ENCODE assay signal across 20 cellular contexts in genomic region chr16:85457366-85457765, GRCh38.
DNase-seq lines count a peak whose midpoint lies in the region; ATAC-seq and TF ChIP-seq lines count a peak whose summit lies in the region.
"Had no signal": no experiment of that assay in that cellular context is flagged by ENCODE, and none has a peak within 500 bp of the region (broad histone marks: within the 10 kb centered on the region; RNA-seq: fewer than 3 reads in every experiment).

No MANE protein-coding gene starts in this region.

- H3K36me3 ChIP-seq in SK-N-SH (replicated peaks in 1 of 2; ENCODE audit: control insufficient read depth in 1 of 2, insufficient read depth in 2 of 2, low read length in 1 of 2) (no peaks in the 10 kb centered on the region), PC-3 (ENCODE audit: low read depth, low read length) (no peaks in the 10 kb centered on the region)
- H3K36me3 ChIP-seq: neutrophil, right lobe of liver, tibial nerve had no signal

- H3K9ac ChIP-seq in SK-N-SH (no peak overlapping the region), PC-3 (ENCODE audit: low read length) (no peak overlapping the region)

- no peaks in the 10 kb centered on the region for H3K79me2 ChIP-seq in SK-N-SH (ENCODE audit: insufficient read depth)
- H3K79me2 ChIP-seq in PC-3 (ENCODE audit: low read length): no peaks in the 10 kb centered on the region

- ATAC-seq in SK-N-SH treated with all-trans-retinoic acid at 6 μM for 48 hours (peak; percentile 49), PC-3 (no peak), GM19463 (IDR thresholded peaks at IDR 0.05; ENCODE audit: unreplicated experiment) (no peak), GM21447 (IDR thresholded peaks at IDR 0.05; ENCODE audit: unreplicated experiment) (no peak)
- ATAC-seq: activated CD8-positive, alpha-beta T cell treated with anti-CD3 and anti-CD28 coated beads for 36 hours; effector memory CD8-positive, alpha-beta T cell; right lobe of liver; stimulated activated memory B cell treated with anti-CD40 and anti-IgM and Interleukin-4, amounts not matched to agents 10 μg/mL and 1 μg/mL and 100 μg/mL, for 72 hours; T-helper 17 cell; WTC11 had no signal

- peak overlapping the region in 1 of 2 experiments; percentile 58; a peak in 2 of 4 replicates for H3K27ac ChIP-seq in SK-N-SH (ENCODE audit: low read depth in 2 of 2, low read length in 1 of 2)
- H3K27ac ChIP-seq in PC-3 (ENCODE audit: low read length): no peak overlapping the region
- H3K27ac ChIP-seq: neutrophil, right lobe of liver, tibial nerve had no signal

- CTCF ChIA-PET in SK-N-SH (lab: Yijun Ruan, JAX): interaction anchor here (0.6 to 4.2 kb wide), 10 partner anchors 10 to 343 kb away, joined by 3 to 16 read pairs (median 5); no protein-coding TSS in a partner anchor
- CTCF ChIA-PET in PC-3 (lab: Charles Lee): no interaction called here

- H3K4me2 ChIP-seq in SK-N-SH (no peak overlapping the region), PC-3 (ENCODE audit: low read length) (no peak overlapping the region)

- no peak for TF ChIP-seq EP300 in SK-N-SH (IDR thresholded peaks at IDR 0.05; ENCODE audit: borderline replicate concordance in 1 of 2, low read depth in 1 of 2, low read length in 1 of 2)

- WGBS in SK-N-SH (ENCODE audit: low lambda C conversion rate): 65% methylated on average over 4 of the region's 7 CpGs

- POLR2A ChIA-PET in SK-N-SH (lab: Yijun Ruan, JAX): no interaction called here
- POLR2A ChIA-PET in PC-3 (lab: Charles Lee; ENCODE audit: unreplicated experiment): no interaction called here

- no peaks in the 10 kb centered on the region for H3K9me3 ChIP-seq in SK-N-SH
- H3K9me3 ChIP-seq in PC-3 (ENCODE audit: low read length): no peaks in the 10 kb centered on the region
- H3K9me3 ChIP-seq: neutrophil, right lobe of liver, tibial nerve had no signal

- DNase-seq in SK-N-SH: no peak
- DNase-seq in PC-3: peak; percentile 14
- peak; percentile 63 for DNase-seq in epithelial cell of esophagus (ENCODE audit: low read depth)
- no peak for DNase-seq in GF-D8 (lab: John Stamatoyannopoulos, UW)
- DNase-seq in activated T-cell treated with anti-CD3 and anti-CD28 coated beads, Interleukin-2, amount 50 U/mL, for 48 hours: no peak
- DNase-seq: activated CD8-positive, alpha-beta T cell treated with anti-CD3 and anti-CD28 coated beads for 36 hours; activated naive CD4-positive, alpha-beta T cell treated with anti-CD3 and anti-CD28 coated beads, Interleukin-2, amount 50 U/mL, for 16 hours; activated T-cell treated with anti-CD3 and anti-CD28 coated beads, Interleukin-2, amount 50 U/mL, for 1 hour; effector memory CD8-positive, alpha-beta T cell; head of caudate nucleus; NCI-H526 treated with DMSO at 0.1 percent for 48 hours; right lobe of liver; T-helper 17 cell had no signal

- no peak for TF ChIP-seq RAD21 in SK-N-SH (IDR thresholded peaks at IDR 0.05; ENCODE audit: low read length)

- H2AFZ ChIP-seq in SK-N-SH (ENCODE audit: low read depth): no peak overlapping the region
- H2AFZ ChIP-seq in PC-3 (ENCODE audit: low read length): no peak overlapping the region

- peaks cover 17 to 78% of the 10 kb centered on the region in 2 experiments; a peak in 3 of 4 replicates for H3K4me1 ChIP-seq in SK-N-SH (ENCODE audit: control insufficient read depth in 1 of 2, insufficient read depth in 2 of 2, low read depth in 1 of 2, low read length in 1 of 2)
- no peaks in the 10 kb centered on the region for H3K4me1 ChIP-seq in PC-3 (ENCODE audit: insufficient read depth, low read length)

- TF ChIP-seq CTCF in SK-N-SH (IDR thresholded peaks at IDR 0.05) (no peak), PC-3 (conservative IDR thresholded peaks at IDR 0.05; ENCODE audit: low read depth, low read length) (no peak), epithelial cell of esophagus (IDR thresholded peaks at IDR 0.05; ENCODE audit: insufficient read depth, low read depth, low read length, missing control alignments) (no peak)

- no peak overlapping the region for H3K4me3 ChIP-seq in SK-N-SH (ENCODE audit: low read depth in 2 of 2, low read length in 1 of 2)
- H3K4me3 ChIP-seq in PC-3 (ENCODE audit: low read length): no peak overlapping the region
- no peak overlapping the region for H3K4me3 ChIP-seq in epithelial cell of esophagus (ENCODE audit: low read length)
- H3K4me3 ChIP-seq: right lobe of liver, tibial nerve had no signal

- H3K27me3 ChIP-seq in SK-N-SH (ENCODE audit: insufficient read depth): no peaks in the 10 kb centered on the region
- no peaks in the 10 kb centered on the region for H3K27me3 ChIP-seq in PC-3 (ENCODE audit: low read length)
- H3K27me3 ChIP-seq: right lobe of liver, tibial nerve had no signal

- intact Hi-C loops in PC-3 (cut with micrococcal nuclease): no loop called here

- H3K9me2 ChIP-seq in SK-N-SH (no peaks in the 10 kb centered on the region), PC-3 (replicated peaks; ENCODE audit: low read length) (no peaks in the 10 kb centered on the region)

- peaks cover 37% of the 10 kb centered on the region for H4K20me1 ChIP-seq in SK-N-SH (ENCODE audit: insufficient read depth)
- no peaks in the 10 kb centered on the region for H4K20me1 ChIP-seq in PC-3 (ENCODE audit: low read length)

- H3F3A ChIP-seq in SK-N-SH (replicated peaks; ENCODE audit: insufficient read depth) (peaks cover 6% of the 10 kb centered on the region), PC-3 (ENCODE audit: low read length, unreplicated experiment) (no peaks in the 10 kb centered on the region)

- no TSS peak for BruUV-seq in PC-3 (replicated peaks; lab: Mats Ljungman, UMichigan)

TF ChIP-seq in SK-N-SH treated with all-trans-retinoic acid at 6 μM for 48 hours, 23 proteins besides CTCF, POLR2A, EP300 and RAD21:
- TF ChIP-seq PPARA (CRISPR knock-in tag; IDR thresholded peaks at IDR 0.05; ENCODE audit: borderline replicate concordance) (no peak), RARB (CRISPR knock-in tag; IDR thresholded peaks at IDR 0.05) (no peak), BACH2 (CRISPR knock-in tag; IDR thresholded peaks at IDR 0.05; ENCODE audit: borderline replicate concordance) (no peak), ZFP30 (CRISPR knock-in tag; IDR thresholded peaks at IDR 0.05) (no peak), GLIS3 (CRISPR knock-in tag; IDR thresholded peaks at IDR 0.05) (no peak)
TF ChIP-seq in SK-N-SH treated with all-trans-retinoic acid at 6 μM for 48 hours: peak in this region for 0.

TF ChIP-seq in SK-N-SH, 30 proteins besides CTCF, POLR2A, EP300 and RAD21 (continues in another document):
- no peak for TF ChIP-seq SMC3 (IDR thresholded peaks at IDR 0.05; ENCODE audit: low read depth, low read length)
- no peak for TF ChIP-seq CHD2 (IDR thresholded peaks at IDR 0.05; ENCODE audit: low read length, partially characterized antibody)
- TF ChIP-seq, protein P1, sequence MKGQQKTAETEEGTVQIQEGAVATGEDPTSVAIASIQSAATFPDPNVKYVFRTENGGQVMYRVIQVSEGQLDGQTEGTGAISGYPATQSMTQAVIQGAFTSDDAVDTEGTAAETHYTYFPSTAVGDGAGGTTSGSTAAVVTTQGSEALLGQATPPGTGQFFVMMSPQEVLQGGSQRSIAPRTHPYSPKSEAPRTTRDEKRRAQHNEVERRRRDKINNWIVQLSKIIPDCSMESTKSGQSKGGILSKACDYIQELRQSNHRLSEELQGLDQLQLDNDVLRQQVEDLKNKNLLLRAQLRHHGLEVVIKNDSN (IDR thresholded peaks at IDR 0.05; ENCODE audit: borderline replicate concordance, low read depth): no peak
- TF ChIP-seq SIN3A (IDR thresholded peaks at IDR 0.05; ENCODE audit: borderline replicate concordance, low read depth, low read length): no peak
- TF ChIP-seq, protein P2, sequence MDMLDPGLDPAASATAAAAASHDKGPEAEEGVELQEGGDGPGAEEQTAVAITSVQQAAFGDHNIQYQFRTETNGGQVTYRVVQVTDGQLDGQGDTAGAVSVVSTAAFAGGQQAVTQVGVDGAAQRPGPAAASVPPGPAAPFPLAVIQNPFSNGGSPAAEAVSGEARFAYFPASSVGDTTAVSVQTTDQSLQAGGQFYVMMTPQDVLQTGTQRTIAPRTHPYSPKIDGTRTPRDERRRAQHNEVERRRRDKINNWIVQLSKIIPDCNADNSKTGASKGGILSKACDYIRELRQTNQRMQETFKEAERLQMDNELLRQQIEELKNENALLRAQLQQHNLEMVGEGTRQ (IDR thresholded peaks at IDR 0.05; ENCODE audit: borderline replicate concordance, low read depth, low read length): no peak
- no peak for TF ChIP-seq NRF1 (IDR thresholded peaks at IDR 0.05; ENCODE audit: low read depth, low read length)
- TF ChIP-seq REST (IDR thresholded peaks at IDR 0.05; ENCODE audit: low read depth, low read length): no peak
- no peak for TF ChIP-seq GATA2 (CRISPR knock-in tag; IDR thresholded peaks at IDR 0.05)

Comparison
In these comparisons a context has a peak if more than half of its experiments do, and no peak if none do; other contexts are left out.
1. DNase-seq: peak in PC-3 (single experiment) and epithelial cell of esophagus (single experiment); none in SK-N-SH (single experiment), GF-D8 (single experiment) and activated T-cell treated with anti-CD3 and anti-CD28 coated beads, Interleukin-2, amount 50 U/mL, for 48 hours (0 of 2).